Comparison of ENCODE assay signal across 18 cellular contexts in genomic region chr3:129402210-129402609, GRCh38. TPM values are rescaled to one million over a fixed set of nuclear protein-coding genes. Genes with fewer than 3 reads are reported as not detected.
DNase-seq lines count a peak whose midpoint lies in the region; ATAC-seq and TF ChIP-seq lines count a peak whose summit lies in the region.
"Had no signal": no experiment of that assay in that cellular context is flagged by ENCODE, and none has a peak within 500 bp of the region (broad histone marks: within the 10 kb centered on the region; RNA-seq: fewer than 3 reads in every experiment).

No MANE protein-coding gene starts in this region.

- H3K9ac ChIP-seq in subcutaneous abdominal adipose tissue (ENCODE audit: low read length in 5 of 5), result no peak overlapping the region

- 61% methylated on average over 5 of the region's 7 CpGs for WGBS in right lobe of liver (ENCODE audit: insufficient coverage, low coverage, low lambda C conversion rate, missing lambda C conversion rate)
- WGBS in right cardiac atrium, result 79% methylated on average over 7 of the region's 7 CpGs

- TF ChIP-seq CTCF in right lobe of liver (IDR thresholded peaks at IDR 0.05), result no peak

- no peak for TF ChIP-seq POLR2A in right lobe of liver (IDR thresholded peaks at IDR 0.05)

- ATAC-seq in left lobe of liver, result peak; percentile 81
- peak; percentile 23 to 87 (median 71) for ATAC-seq in right lobe of liver
- ATAC-seq in HG03378 (IDR thresholded peaks at IDR 0.05; ENCODE audit: unreplicated experiment), result no peak
- no peak for ATAC-seq in right cardiac atrium

- H3K4me3 ChIP-seq in right lobe of liver (no peak overlapping the region), subcutaneous abdominal adipose tissue (ENCODE audit: low read depth in 1 of 5, low read length in 5 of 5) (no peak overlapping the region), right cardiac atrium (ENCODE audit: low read length) (no peak overlapping the region)

- no peaks in the 10 kb centered on the region for H3K9me3 ChIP-seq in right lobe of liver
- no peaks in the 10 kb centered on the region for H3K9me3 ChIP-seq in subcutaneous abdominal adipose tissue (ENCODE audit: control insufficient read depth in 5 of 5, low read length in 5 of 5)
- no peaks in the 10 kb centered on the region for H3K9me3 ChIP-seq in right cardiac atrium (ENCODE audit: control insufficient read depth, low read length)

- H3K27me3 ChIP-seq in right lobe of liver (no peaks in the 10 kb centered on the region), subcutaneous abdominal adipose tissue (ENCODE audit: control insufficient read depth in 5 of 5, insufficient read depth in 4 of 5, low read length in 5 of 5) (no peaks in the 10 kb centered on the region), right cardiac atrium (ENCODE audit: control insufficient read depth, insufficient read depth) (no peaks in the 10 kb centered on the region)

- peaks cover 0 to 30% (median 2%) of the 10 kb centered on the region in 4 donors for H3K4me1 ChIP-seq in right lobe of liver
- peaks cover 1 to 32% (median 30%) of the 10 kb centered on the region in 5 donors for H3K4me1 ChIP-seq in subcutaneous abdominal adipose tissue (ENCODE audit: control insufficient read depth in 5 of 5, insufficient read depth in 5 of 5, low read length in 5 of 5)
- H3K4me1 ChIP-seq in right cardiac atrium (ENCODE audit: control insufficient read depth, insufficient read depth, low read length), result no peaks in the 10 kb centered on the region

- intact Hi-C loops in right lobe of liver (cut with DNase I), result no loop called here
- intact Hi-C loops in right cardiac atrium (cut with DNase I), result no loop called here

- H3K27ac ChIP-seq in right lobe of liver (peak overlapping the region in 1 of 3 donors; percentile 76), subcutaneous abdominal adipose tissue (ENCODE audit: low read depth, low read length) (peak overlapping the region; percentile 46), right cardiac atrium (ENCODE audit: low read length) (no peak overlapping the region)

- H3K36me3 ChIP-seq in right lobe of liver (no peaks in the 10 kb centered on the region), subcutaneous abdominal adipose tissue (ENCODE audit: control insufficient read depth in 5 of 5, insufficient read depth in 5 of 5, low read length in 5 of 5) (peaks cover 0 to 4% (median 0%) of the 10 kb centered on the region in 5 donors)

- peak; percentile 82 for DNase-seq in left lobe of liver (ENCODE audit: low spot score)
- DNase-seq in right lobe of liver, result peak; percentile 78 to 90 (median 85)
- no peak for DNase-seq in right cardiac atrium
- no peak for DNase-seq in dermis blood vessel endothelial cell
- DNase-seq: C1 segment of cervical spinal cord; Calu3; CD4-positive, alpha-beta memory T cell; COR-L47; DMS53; DMS79 treated with DMSO at 0.1 percent for 48 hours; GF-D8; GOT3; H7; HCEC 1CT had no signal

RNA-seq across cellular contexts. Expression of gene EFCAB12, which starts 26.2 kb away (rescaled TPM):
- total RNA-seq in left lobe of liver (0.40 TPM), right lobe of liver (1 to 10 TPM in 5 of 6 experiments, under 1 TPM in 1; 0.26 to 4.7 (median 2.0) TPM), right cardiac atrium (under 1 TPM; 0.34 to 0.72 (median 0.42) TPM), dermis blood vessel endothelial cell (not detected in 2 replicates)
- 0.29 TPM for polyA plus RNA-seq in right cardiac atrium
- total RNA-seq: Daoy, G401 had no signal

RNA-seq across cellular contexts. Expression of gene MBD4, which starts 37.5 kb away (rescaled TPM):
- total RNA-seq in left lobe of liver, result 16.5 TPM
- 10 to 100 TPM; 16.9 to 26.1 (median 25.3) TPM for total RNA-seq in right lobe of liver
- total RNA-seq in right cardiac atrium, result 10 to 100 TPM; 25.3 to 52.1 (median 25.7) TPM
- 17.5 TPM for polyA plus RNA-seq in right cardiac atrium
- 26.4 and 30.4 TPM in 2 replicates for total RNA-seq in dermis blood vessel endothelial cell

RNA-seq across cellular contexts. Expression of gene IFT122, which starts 37.8 kb away (rescaled TPM):
- total RNA-seq in left lobe of liver (11.0 TPM), right lobe of liver (10 to 100 TPM in 4 of 6 experiments, 1 to 10 TPM in 2; 7.1 to 16.8 (median 11.5) TPM), right cardiac atrium (10 to 100 TPM; 30.7 to 46.4 (median 35.9) TPM), dermis blood vessel endothelial cell (28.4 and 43.5 TPM in 2 replicates)
- 17.7 TPM for polyA plus RNA-seq in right cardiac atrium

Comparison
In these comparisons a context has a peak if more than half of its experiments do, and no peak if none do; other contexts are left out.
1. ATAC-seq: peak in left lobe of liver (single experiment) and right lobe of liver (4 of 4); none in HG03378 (single experiment) and right cardiac atrium (0 of 2).
2. DNase-seq: peak in left lobe of liver (single experiment) and right lobe of liver (3 of 3); none in right cardiac atrium (0 of 3) and dermis blood vessel endothelial cell (single experiment).